Comparison of ENCODE assay signal across 6 cellular contexts in genomic region chr19:799076-799881, GRCh38. TPM values are rescaled to one million over a fixed set of nuclear protein-coding genes. Genes with fewer than 3 reads are reported as not detected.
A peak's percentile ranks its signal among the peaks of the same experiment; 100 is the strongest.
DNase-seq lines count a peak whose midpoint lies in the region; TF ChIP-seq lines count a peak whose summit lies in the region.

No MANE protein-coding gene starts in this region.

- H3K4me1 ChIP-seq in OCI-LY3 (ENCODE audit: low read length) (peaks cover 12% of the 10 kb centered on the region), esophagus (ENCODE audit: control insufficient read depth in 2 of 2, insufficient read depth in 2 of 2, low read length in 1 of 2) (peaks cover 28 to 44% of the 10 kb centered on the region in 2 donors)

- peaks cover 71% of the 10 kb centered on the region for H3K79me2 ChIP-seq in OCI-LY3 (ENCODE audit: low read length)

- H3K4me2 ChIP-seq in OCI-LY3 (ENCODE audit: low read length) = peak overlapping the region; percentile 96

- H3K27ac ChIP-seq in OCI-LY3 (ENCODE audit: low read length) = peak overlapping the region; percentile 66
- H3K27ac ChIP-seq in esophagus (ENCODE audit: low read depth in 2 of 2, low read length in 1 of 2) = peak overlapping the region; percentile 88 to 99

- H4K20me1 ChIP-seq in OCI-LY3 (ENCODE audit: insufficient read depth, low read length) = peaks cover 64% of the 10 kb centered on the region

- peak; percentile 32 for TF ChIP-seq CTCF in OCI-LY3 (IDR thresholded peaks at IDR 0.05; ENCODE audit: low read depth, low read length)

- peak; percentile 46 for DNase-seq in COLO668 (lab: John Stamatoyannopoulos, UW; ENCODE audit: unreplicated experiment)
- DNase-seq in stimulated activated naive CD4-positive, alpha-beta T cell treated with Interleukin-2 at 50 U/mL for 16 hours (lab: John Stamatoyannopoulos, UW) = peak; percentile 28
- no peak for DNase-seq in HPDE6-E6E7 (ENCODE audit: extremely low spot score)
- DNase-seq in LoVo (ENCODE audit: low spot score) = no peak

- H3K9ac ChIP-seq in OCI-LY3 (ENCODE audit: low read length) = peak overlapping the region; percentile 95

- H3K27me3 ChIP-seq in OCI-LY3 (ENCODE audit: low read depth, low read length) (no peaks in the 10 kb centered on the region), esophagus (ENCODE audit: control insufficient read depth in 1 of 2, insufficient read depth in 2 of 2, low read length in 2 of 2) (no peaks in the 10 kb centered on the region)

- H3K9me3 ChIP-seq in OCI-LY3 (ENCODE audit: insufficient read depth, low read length) = no peaks in the 10 kb centered on the region
- H3K9me3 ChIP-seq in esophagus (ENCODE audit: control insufficient read depth in 2 of 2, insufficient read depth in 1 of 2, low read depth in 1 of 2, low read length in 1 of 2) = no peaks in the 10 kb centered on the region

- 8% methylated on average over 28 of the region's 28 CpGs for WGBS in esophagus, 2 donors

- H2AFZ ChIP-seq in OCI-LY3 (ENCODE audit: low read depth, low read length) = no peak overlapping the region

- H3K36me3 ChIP-seq in OCI-LY3 (replicated peaks; ENCODE audit: low read depth, low read length) (peaks cover 59% of the 10 kb centered on the region), esophagus (ENCODE audit: control insufficient read depth in 2 of 2, insufficient read depth in 2 of 2, low read length in 1 of 2) (peaks cover 8 to 29% of the 10 kb centered on the region in 2 donors)

- H3K4me3 ChIP-seq in OCI-LY3 (ENCODE audit: low read length) (peak overlapping the region; percentile 99), esophagus (ENCODE audit: low read depth in 1 of 2, low read length in 2 of 2) (peak overlapping the region; percentile 66 to 79)

RNA-seq across cellular contexts. Expression of gene PTBP1, which starts 2.0 kb away (rescaled TPM):
- polyA plus RNA-seq in esophagus = 10 to 100 TPM; 90.6 to 98.3 TPM

RNA-seq across cellular contexts. Expression of gene PLPPR3, which starts 22.5 kb away (rescaled TPM):
- not detected for polyA plus RNA-seq in esophagus

RNA-seq across cellular contexts. Expression of gene AZU1, which starts 28.4 kb away (rescaled TPM):
- not detected for polyA plus RNA-seq in esophagus

RNA-seq across cellular contexts. Expression of gene PRTN3, which starts 41.5 kb away (rescaled TPM):
- polyA plus RNA-seq in esophagus = not detected

RNA-seq across cellular contexts. Expression of gene MISP, which starts 48.4 kb away (rescaled TPM):
- polyA plus RNA-seq in esophagus = under 1 TPM; 0.08 to 0.11 TPM

Comparison
In these comparisons a context has a peak if more than half of its experiments do, and no peak if none do; other contexts are left out.
1. DNase-seq: peak in COLO668 (single experiment) and stimulated activated naive CD4-positive, alpha-beta T cell treated with Interleukin-2 at 50 U/mL for 16 hours (single experiment); none in HPDE6-E6E7 (single experiment) and LoVo (single experiment).